ENCODE assay signal across 23 cellular contexts in genomic region chr10:123885406-123886164, GRCh38. TPM values are rescaled to one million over a fixed set of nuclear protein-coding genes. Genes with fewer than 3 reads are reported as not detected.
DNase-seq lines count a peak whose midpoint lies in the region; FAIRE-seq and TF ChIP-seq lines count a peak whose summit lies in the region.
"Had no signal": no experiment of that assay in that cellular context is flagged by ENCODE, and none has a peak within 500 bp of the region (broad histone marks: within the 10 kb centered on the region; RNA-seq: fewer than 3 reads in every experiment).

No MANE protein-coding gene starts in this region.

- H3K4me3 ChIP-seq in LNCaP clone FGC (ENCODE audit: low read depth, low read length) = no peak overlapping the region
- no peak overlapping the region for H3K4me3 ChIP-seq in coronary artery
- H3K4me3 ChIP-seq in kidney (ENCODE audit: low read length in 2 of 2) = no peak overlapping the region
- no peak overlapping the region for H3K4me3 ChIP-seq in skeletal muscle tissue (ENCODE audit: low read length in 3 of 3)
- H3K4me3 ChIP-seq: heart left ventricle, neural progenitor cell had no signal

- H3K9me3 ChIP-seq in kidney (ENCODE audit: control insufficient read depth in 1 of 2, low read length in 2 of 2) (no peaks in the 10 kb centered on the region), skeletal muscle tissue (ENCODE audit: control insufficient read depth in 3 of 3, low read length in 3 of 3) (no peaks in the 10 kb centered on the region)
- H3K9me3 ChIP-seq: heart left ventricle had no signal

- no peaks in the 10 kb centered on the region for H3K36me3 ChIP-seq in kidney (ENCODE audit: control insufficient read depth in 1 of 2, insufficient read depth in 2 of 2, low read length in 2 of 2)
- H3K36me3 ChIP-seq in skeletal muscle tissue (ENCODE audit: control insufficient read depth in 3 of 3, insufficient read depth in 3 of 3, low read length in 3 of 3) = no peaks in the 10 kb centered on the region
- H3K36me3 ChIP-seq: heart left ventricle, neural progenitor cell had no signal

- DNase-seq in LNCaP clone FGC (ENCODE audit: low read depth) (peak; percentile 15), coronary artery (ENCODE audit: low spot score) (peak; percentile 88), kidney (peak; percentile 39), T1000 (lab: John Stamatoyannopoulos, UW) (no peak), NCI-H1105 treated with DMSO at 0.1 percent for 48 hours (lab: John Stamatoyannopoulos, UW) (no peak), NOMO-1 (lab: John Stamatoyannopoulos, UW; ENCODE audit: unreplicated experiment in 2 of 2) (no peak)
- no peak for DNase-seq in stimulated activated CD4-positive, alpha-beta T cell treated with anti-CD3 and anti-CD28 coated beads, Interleukin-15, amount 100 ng/mL, for 24 hours
- DNase-seq: ACHN; activated T-cell treated with anti-CD3 and anti-CD28 coated beads for 4 hours; central memory CD4-positive, alpha-beta T cell; H9; heart left ventricle; kidney glomerular epithelial cell; NCI-H1048; NCI-H526 treated with DMSO at 0.1 percent for 48 hours; RPMI8226; stimulated activated naive CD8-positive, alpha-beta T cell treated with anti-CD3 and anti-CD28 coated beads, Interleukin-15, amount 100 ng/mL, for 72 hours had no signal

- TF ChIP-seq CTCF in LNCaP clone FGC (IDR thresholded peaks at IDR 0.05; ENCODE audit: control insufficient read depth, extremely low read depth, insufficient read depth) (no peak), coronary artery (IDR thresholded peaks at IDR 0.05) (no peak), kidney (IDR thresholded peaks at IDR 0.05; ENCODE audit: borderline replicate concordance, extremely low read depth, insufficient read depth) (no peak)

- peak overlapping the region; percentile 82 to 86 for H3K27ac ChIP-seq in coronary artery
- H3K27ac ChIP-seq in kidney (ENCODE audit: low read depth in 2 of 2, low read length in 2 of 2) = no peak overlapping the region
- peak overlapping the region; percentile 45 for H3K27ac ChIP-seq in skeletal muscle tissue (ENCODE audit: low read depth, low read length)
- H3K27ac ChIP-seq: neural progenitor cell had no signal

- FAIRE-seq in kidney (lab: Jason Lieb, UNC) = no peak
- FAIRE-seq: astrocyte, G401.6 had no signal

- peaks cover 0 to 9% (median 2%) of the 10 kb centered on the region in 3 donors for H3K27me3 ChIP-seq in skeletal muscle tissue (ENCODE audit: control insufficient read depth in 3 of 3, insufficient read depth in 3 of 3, low read length in 3 of 3)

- intact Hi-C loops in kidney (cut with DNase I) = no loop called here

- H3K4me1 ChIP-seq in kidney (ENCODE audit: control insufficient read depth in 1 of 2, insufficient read depth in 1 of 2, low read depth in 1 of 2, low read length in 2 of 2) (peaks cover 0 to 2% of the 10 kb centered on the region in 2 donors), skeletal muscle tissue (ENCODE audit: control insufficient read depth in 3 of 3, insufficient read depth in 3 of 3, low read length in 3 of 3) (peaks cover under 1 to 7% (median 6%) of the 10 kb centered on the region in 3 donors)

- H3K9ac ChIP-seq in kidney (ENCODE audit: low read length in 2 of 2) (no peak overlapping the region), skeletal muscle tissue (ENCODE audit: low read depth in 1 of 3, low read length in 3 of 3) (no peak overlapping the region)
- H3K9ac ChIP-seq: neural progenitor cell had no signal

RNA-seq across cellular contexts. Expression of gene CPXM2, which starts 6.0 kb away (rescaled TPM):
- total RNA-seq in kidney (18.1 TPM), skeletal muscle tissue (0.52 TPM)
- 18.5 TPM for polyA plus RNA-seq in kidney (ENCODE audit: insufficient read depth, low read depth, low replicate concordance)
- total RNA-seq: LHCN-M2; T-helper 1 cell treated with Interleukin-12 subunit alpha and Interleukin-12 subunit beta and Interleukin-4 antibody, amounts not matched to agents 30 ng/mL and 1 ng/mL, for 36 hours had no signal

Comparison
In these comparisons a context has a peak if more than half of its experiments do, and no peak if none do; other contexts are left out.
1. DNase-seq: peak in LNCaP clone FGC (single experiment), coronary artery (single experiment) and kidney (single experiment); none in T1000 (single experiment), NCI-H1105 treated with DMSO at 0.1 percent for 48 hours (single experiment), NOMO-1 (0 of 2) and stimulated activated CD4-positive, alpha-beta T cell treated with anti-CD3 and anti-CD28 coated beads, Interleukin-15, amount 100 ng/mL, for 24 hours (single experiment).
2. H3K27ac ChIP-seq: peak in coronary artery (2 of 2) and skeletal muscle tissue (single experiment); none in kidney (0 of 2).
3. RNA of gene CPXM2, which starts 6.0 kb away (total RNA-seq): 18.1 TPM in kidney (single experiment); 0.52 TPM in skeletal muscle tissue (single experiment); every median in the first group is over 10 times any median in the second.